ENCODE assay signal across 10 cellular contexts in genomic region chr17:59804910-59805381, GRCh38.
A peak's percentile ranks its signal among the peaks of the same experiment; 100 is the strongest.
DNase-seq lines count a peak whose midpoint lies in the region; ATAC-seq, FAIRE-seq and TF ChIP-seq lines count a peak whose summit lies in the region.
"Had no signal": no experiment of that assay in that cellular context is flagged by ENCODE, and none has a peak within 500 bp of the region (broad histone marks: within the 10 kb centered on the region; RNA-seq: fewer than 3 reads in every experiment).

No MANE protein-coding gene starts in this region.

- no peak for ATAC-seq in stimulated activated memory B cell treated with anti-CD40 and anti-IgM and Interleukin-4, amounts not matched to agents 10 μg/mL and 1 μg/mL and 100 μg/mL, for 72 hours
- ATAC-seq in HG03196 (IDR thresholded peaks at IDR 0.05; ENCODE audit: unreplicated experiment) = no peak
- ATAC-seq in activated CD8-positive, alpha-beta memory T cell treated with anti-CD3 and anti-CD28 coated beads, Interleukin-2, amount 10 ng/mL, durations not matched to agents 7 days and 5 days = no peak
- ATAC-seq in omental fat pad (ENCODE audit: low FRiP score) = no peak
- ATAC-seq: WTC11 had no signal

- no peak for TF ChIP-seq POLR2A in H54 (IDR thresholded peaks at IDR 0.05; ENCODE audit: low read depth, low read length)

- no peaks in the 10 kb centered on the region for H3K9me3 Mint-ChIP-seq in stimulated activated memory B cell treated with anti-CD40 and anti-IgM and Interleukin-4, amounts not matched to agents 10 μg/mL and 1 μg/mL and 100 μg/mL, for 72 hours
- no peaks in the 10 kb centered on the region for H3K9me3 Mint-ChIP-seq in activated CD8-positive, alpha-beta memory T cell treated with anti-CD3 and anti-CD28 coated beads, Interleukin-2, amount 10 ng/mL, durations not matched to agents 7 days and 5 days (ENCODE audit: low read depth)
- H3K9me3 Mint-ChIP-seq: central memory CD8-positive, alpha-beta T cell; WTC11 had no signal

- no peaks in the 10 kb centered on the region for H3K27me3 Mint-ChIP-seq in stimulated activated memory B cell treated with anti-CD40 and anti-IgM and Interleukin-4, amounts not matched to agents 10 μg/mL and 1 μg/mL and 100 μg/mL, for 72 hours
- H3K27me3 Mint-ChIP-seq in activated CD8-positive, alpha-beta memory T cell treated with anti-CD3 and anti-CD28 coated beads, Interleukin-2, amount 10 ng/mL, durations not matched to agents 7 days and 5 days = no peaks in the 10 kb centered on the region
- H3K27me3 Mint-ChIP-seq: central memory CD8-positive, alpha-beta T cell had no signal

- DNase-seq in H54 (ENCODE audit: insufficient read length, low spot score) = no peak
- peak; percentile 58 to 63 for DNase-seq in SHP77 (lab: John Stamatoyannopoulos, UW)
- DNase-seq in fibroblast of the aortic adventitia (ENCODE audit: low read depth) = peak; percentile 65
- DNase-seq in NCI-H2107 treated with DMSO at 0.1 percent for 48 hours (lab: John Stamatoyannopoulos, UW; ENCODE audit: unreplicated experiment) = no peak
- DNase-seq in activated CD8-positive, alpha-beta memory T cell treated with anti-CD3 and anti-CD28 coated beads, Interleukin-2, amount 10 ng/mL, durations not matched to agents 7 days and 5 days = no peak
- DNase-seq in omental fat pad (ENCODE audit: low spot score) = no peak

- peak; percentile 94 for FAIRE-seq in H54 (lab: Jason Lieb, UNC)

- peak overlapping the region; percentile 29 for H3K4me3 ChIP-seq in fibroblast of the aortic adventitia (ENCODE audit: low read depth, low read length)

- H3K4me3 Mint-ChIP-seq in stimulated activated memory B cell treated with anti-CD40 and anti-IgM and Interleukin-4, amounts not matched to agents 10 μg/mL and 1 μg/mL and 100 μg/mL, for 72 hours = peak overlapping the region; percentile 48
- H3K4me3 Mint-ChIP-seq in activated CD8-positive, alpha-beta memory T cell treated with anti-CD3 and anti-CD28 coated beads, Interleukin-2, amount 10 ng/mL, durations not matched to agents 7 days and 5 days = no peak overlapping the region
- H3K4me3 Mint-ChIP-seq: central memory CD8-positive, alpha-beta T cell; WTC11 had no signal

- no peak for TF ChIP-seq CTCF in fibroblast of the aortic adventitia (IDR thresholded peaks at IDR 0.05; ENCODE audit: insufficient read depth, low read length)
- no peak for TF ChIP-seq CTCF in omental fat pad (IDR thresholded peaks at IDR 0.05)

- H3K27ac Mint-ChIP-seq in stimulated activated memory B cell treated with anti-CD40 and anti-IgM and Interleukin-4, amounts not matched to agents 10 μg/mL and 1 μg/mL and 100 μg/mL, for 72 hours = peak overlapping the region; percentile 71
- H3K27ac Mint-ChIP-seq in activated CD8-positive, alpha-beta memory T cell treated with anti-CD3 and anti-CD28 coated beads, Interleukin-2, amount 10 ng/mL, durations not matched to agents 7 days and 5 days = no peak overlapping the region
- H3K27ac Mint-ChIP-seq: WTC11 had no signal

- H3K36me3 Mint-ChIP-seq in stimulated activated memory B cell treated with anti-CD40 and anti-IgM and Interleukin-4, amounts not matched to agents 10 μg/mL and 1 μg/mL and 100 μg/mL, for 72 hours = no peaks in the 10 kb centered on the region
- H3K36me3 Mint-ChIP-seq in activated CD8-positive, alpha-beta memory T cell treated with anti-CD3 and anti-CD28 coated beads, Interleukin-2, amount 10 ng/mL, durations not matched to agents 7 days and 5 days = peaks cover 15% of the 10 kb centered on the region
- H3K36me3 Mint-ChIP-seq: WTC11 had no signal

- H3K4me1 Mint-ChIP-seq in stimulated activated memory B cell treated with anti-CD40 and anti-IgM and Interleukin-4, amounts not matched to agents 10 μg/mL and 1 μg/mL and 100 μg/mL, for 72 hours = peaks cover 9% of the 10 kb centered on the region
- H3K4me1 Mint-ChIP-seq in activated CD8-positive, alpha-beta memory T cell treated with anti-CD3 and anti-CD28 coated beads, Interleukin-2, amount 10 ng/mL, durations not matched to agents 7 days and 5 days = peaks cover 17% of the 10 kb centered on the region
- H3K4me1 Mint-ChIP-seq: central memory CD8-positive, alpha-beta T cell; WTC11 had no signal

- CTCF ChIA-PET in activated CD8-positive, alpha-beta memory T cell treated with anti-CD3 and anti-CD28 coated beads, Interleukin-2, amount 10 ng/mL, durations not matched to agents 7 days and 5 days (lab: Charles Lee) = interaction anchor here (0.8 to 1.0 kb wide), 2 partner anchors 13 to 42 kb away, joined by 3 to 7 read pairs; no protein-coding TSS in a partner anchor

Comparison
In these comparisons a context has a peak if more than half of its experiments do, and no peak if none do; other contexts are left out.
1. DNase-seq: peak in SHP77 (2 of 2) and fibroblast of the aortic adventitia (single experiment); none in H54 (single experiment), NCI-H2107 treated with DMSO at 0.1 percent for 48 hours (single experiment), activated CD8-positive, alpha-beta memory T cell treated with anti-CD3 and anti-CD28 coated beads, Interleukin-2, amount 10 ng/mL, durations not matched to agents 7 days and 5 days (single experiment) and omental fat pad (single experiment).